Comparison of ENCODE assay signal across 25 cellular contexts in the genomic region with DNA sequence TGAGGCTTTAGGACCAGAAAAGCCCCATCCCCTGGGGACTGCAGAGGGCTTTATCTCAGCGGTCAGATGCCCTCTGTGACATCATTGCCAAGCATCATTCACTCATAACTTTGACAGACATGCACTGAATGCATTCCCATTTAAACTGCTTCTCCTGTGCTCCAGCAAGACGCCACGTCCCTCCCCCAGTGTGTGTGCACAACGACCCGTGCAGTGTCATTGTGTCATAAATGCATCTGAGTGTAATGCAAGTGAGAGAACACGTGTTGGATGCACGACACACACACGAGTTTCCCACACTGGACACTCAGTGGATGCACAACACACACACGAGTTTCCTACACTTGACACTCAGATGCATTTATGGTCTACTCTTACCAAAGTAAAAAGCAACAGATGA.
"Had no signal": no experiment of that assay in that cellular context is flagged by ENCODE, and none has a peak within 500 bp of the region (broad histone marks: within the 10 kb centered on the region; RNA-seq: fewer than 3 reads in every experiment).

No MANE protein-coding gene starts in this region.

- H3K36me3 ChIP-seq: ascending aorta, SJCRH30 had no signal

- DNase-seq: activated CD4-positive, alpha-beta T cell treated with anti-CD3 and anti-CD28 coated beads for 4 hours; activated naive CD4-positive, alpha-beta T cell treated with Interleukin-2 at 50 U/mL for 16 hours; activated naive CD8-positive, alpha-beta T cell treated with anti-CD3 and anti-CD28 coated beads, Interleukin-2, amount 50 U/mL, for 24 hours; amniotic stem cell; KG1; NCI-H1048; NCI-H1417 treated with DMSO at 0.1 percent for 48 hours; NCI-H1694; NCI-H2029 treated with DMSO at 0.1 percent for 48 hours; NCI-H345; NCI-H510A; NCI-H69; NK-92 treated with Interleukin-12 subunit alpha and Interleukin-12 subunit beta, amount 100 ng/mL, for 24 hours; OCI-M1; RPMI8226; SJCRH30 had no signal

- H3K27me3 ChIP-seq: ascending aorta, body of pancreas, SJCRH30 had no signal

- H3K4me3 Mint-ChIP-seq: activated naive CD8-positive, alpha-beta T cell treated with anti-CD3 and anti-CD28 coated beads, Interleukin-2, amount 50 U/mL, for 24 hours; central memory CD8-positive, alpha-beta T cell; IgD-negative memory B cell; T-helper 1 cell treated with Interleukin-12 subunit alpha and Interleukin-12 subunit beta and Interleukin-4 antibody, amounts not matched to agents 30 μg/mL and 1 μg/mL, for 36 hours had no signal

- H3K27me3 Mint-ChIP-seq: activated naive CD8-positive, alpha-beta T cell treated with anti-CD3 and anti-CD28 coated beads, Interleukin-2, amount 50 U/mL, for 24 hours; central memory CD8-positive, alpha-beta T cell; IgD-negative memory B cell had no signal

- H3K4me1 ChIP-seq: ascending aorta, body of pancreas, SJCRH30 had no signal

- H3K27ac Mint-ChIP-seq: activated naive CD4-positive, alpha-beta T cell treated with anti-CD3 and anti-CD28 coated beads, Interleukin-2, amount 50 U/mL, for 72 hours; activated naive CD8-positive, alpha-beta T cell treated with anti-CD3 and anti-CD28 coated beads, Interleukin-2, amount 50 U/mL, for 24 hours; IgD-negative memory B cell; T-helper 1 cell treated with Interleukin-12 subunit alpha and Interleukin-12 subunit beta and Interleukin-4 antibody, amounts not matched to agents 30 μg/mL and 1 μg/mL, for 36 hours had no signal

- H3K4me3 ChIP-seq: ascending aorta, body of pancreas, SJCRH30 had no signal

- ATAC-seq: activated CD4-positive, CD25-positive, alpha-beta regulatory T cell treated with anti-CD3 and anti-CD28 coated beads, Interleukin-2, amount 50 U/mL, for 24 hours; activated naive CD4-positive, alpha-beta T cell treated with anti-CD3 and anti-CD28 coated beads, Interleukin-2, amount 50 U/mL, for 72 hours; activated naive CD8-positive, alpha-beta T cell treated with anti-CD3 and anti-CD28 coated beads, Interleukin-2, amount 50 U/mL, for 24 hours; body of pancreas; Panc1; Right ventricle myocardium inferior had no signal

- H3K4me1 Mint-ChIP-seq: activated naive CD8-positive, alpha-beta T cell treated with anti-CD3 and anti-CD28 coated beads, Interleukin-2, amount 50 U/mL, for 24 hours; central memory CD8-positive, alpha-beta T cell had no signal

- H3K27ac ChIP-seq: ascending aorta, body of pancreas, SJCRH30 had no signal

- H3K36me3 Mint-ChIP-seq: activated naive CD4-positive, alpha-beta T cell treated with anti-CD3 and anti-CD28 coated beads, Interleukin-2, amount 50 U/mL, for 72 hours; IgD-negative memory B cell had no signal

- H3K9me3 ChIP-seq: ascending aorta, body of pancreas, SJCRH30 had no signal

- H3K9me3 Mint-ChIP-seq: activated naive CD4-positive, alpha-beta T cell treated with anti-CD3 and anti-CD28 coated beads, Interleukin-2, amount 50 U/mL, for 72 hours; activated naive CD8-positive, alpha-beta T cell treated with anti-CD3 and anti-CD28 coated beads, Interleukin-2, amount 50 U/mL, for 24 hours; central memory CD8-positive, alpha-beta T cell had no signal
